ENCODE assay signal across 8 cellular contexts in genomic region chr9:120875954-120876841, GRCh38. TPM values are rescaled to one million over a fixed set of nuclear protein-coding genes. Genes with fewer than 3 reads are reported as not detected.
DNase-seq lines count a peak whose midpoint lies in the region; ATAC-seq and TF ChIP-seq lines count a peak whose summit lies in the region.

No MANE protein-coding gene starts in this region.

- H3K36me3 Mint-ChIP-seq in activated T-helper 2 cell treated with anti-CD3 and anti-CD28 coated beads, Interferon-gamma antibody, Interleukin-2, Interleukin-4, amounts not matched to agents 10 μg/mL and 5 μg/mL and 100 μg/mL, durations not matched to agents 14 hours and 24 hours and 36 hours (ENCODE audit: low read depth): peaks cover 62% of the 10 kb centered on the region

- H3K27ac ChIP-seq in neural cell (ENCODE audit: low read length): no peak overlapping the region

- TF ChIP-seq EP300 in Ishikawa (IDR thresholded peaks at IDR 0.05; ENCODE audit: borderline replicate concordance): no peak
- TF ChIP-seq EP300 in neural cell (conservative IDR thresholded peaks at IDR 0.05; ENCODE audit: poor library complexity, severe bottlenecking): no peak

- H4K20me1 ChIP-seq in neural cell (ENCODE audit: insufficient read depth): no peaks in the 10 kb centered on the region

- no peaks in the 10 kb centered on the region for H3K79me2 ChIP-seq in neural cell (replicated peaks; ENCODE audit: insufficient read depth, low read length)

- no peaks in the 10 kb centered on the region for H3K36me3 ChIP-seq in neural cell (ENCODE audit: insufficient read depth, low read length)

- H3K4me3 ChIP-seq in fibroblast of the aortic adventitia (ENCODE audit: low read depth, low read length) (peak overlapping the region; percentile 77), neural cell (ENCODE audit: low read length) (peak overlapping the region; percentile 62)

- TF ChIP-seq CTCF in fibroblast of the aortic adventitia (IDR thresholded peaks at IDR 0.05; ENCODE audit: insufficient read depth, low read length): no peak
- TF ChIP-seq CTCF in neural cell (IDR thresholded peaks at IDR 0.05; ENCODE audit: poor library complexity, severe bottlenecking): no peak

- H3K27me3 ChIP-seq in neural cell (ENCODE audit: insufficient read depth, low read depth, low read length): peaks cover 10% of the 10 kb centered on the region

- H3K9me3 ChIP-seq in neural cell (ENCODE audit: low read length): no peaks in the 10 kb centered on the region

- peak overlapping the region; percentile 36 for H3K9ac ChIP-seq in neural cell (ENCODE audit: low read length)

- no peaks in the 10 kb centered on the region for H3K27me3 Mint-ChIP-seq in activated T-helper 2 cell treated with anti-CD3 and anti-CD28 coated beads, Interferon-gamma antibody, Interleukin-2, Interleukin-4, amounts not matched to agents 10 μg/mL and 5 μg/mL and 100 μg/mL, durations not matched to agents 14 hours and 24 hours and 36 hours (ENCODE audit: low read depth)
- no peaks in the 10 kb centered on the region for H3K27me3 Mint-ChIP-seq in stimulated activated naive CD8-positive, alpha-beta T cell treated with anti-CD3 and anti-CD28 coated beads, Interleukin-15, amount 100 ng/mL, for 72 hours

- DNase-seq in DMS79 (lab: John Stamatoyannopoulos, UW) (peak; percentile 78), RPMI7951 (ENCODE audit: low read depth) (peak; percentile 95), fibroblast of the aortic adventitia (ENCODE audit: low read depth) (peak; percentile 80)
- DNase-seq in activated T-helper 2 cell treated with anti-CD3 and anti-CD28 coated beads, Interferon-gamma antibody, Interleukin-2, Interleukin-4, amounts not matched to agents 10 μg/mL and 5 μg/mL and 100 μg/mL, durations not matched to agents 14 hours and 24 hours and 36 hours (ENCODE audit: low spot score): peak; percentile 90
- peak; percentile 89 to 96 for DNase-seq in stimulated activated naive CD8-positive, alpha-beta T cell treated with anti-CD3 and anti-CD28 coated beads, Interleukin-15, amount 100 ng/mL, for 72 hours

- peaks cover 4% of the 10 kb centered on the region for H3F3A ChIP-seq in neural cell (ENCODE audit: insufficient read depth, low read length, poor library complexity, severe bottlenecking)

- no peaks in the 10 kb centered on the region for H3K9me3 Mint-ChIP-seq in activated T-helper 2 cell treated with anti-CD3 and anti-CD28 coated beads, Interferon-gamma antibody, Interleukin-2, Interleukin-4, amounts not matched to agents 10 μg/mL and 5 μg/mL and 100 μg/mL, durations not matched to agents 14 hours and 24 hours and 36 hours
- no peaks in the 10 kb centered on the region for H3K9me3 Mint-ChIP-seq in stimulated activated naive CD8-positive, alpha-beta T cell treated with anti-CD3 and anti-CD28 coated beads, Interleukin-15, amount 100 ng/mL, for 72 hours

- H3K9me2 ChIP-seq in neural cell (ENCODE audit: insufficient read depth, low read length): no peaks in the 10 kb centered on the region

- peaks cover 72% of the 10 kb centered on the region for H3K4me1 Mint-ChIP-seq in activated T-helper 2 cell treated with anti-CD3 and anti-CD28 coated beads, Interferon-gamma antibody, Interleukin-2, Interleukin-4, amounts not matched to agents 10 μg/mL and 5 μg/mL and 100 μg/mL, durations not matched to agents 14 hours and 24 hours and 36 hours (ENCODE audit: low read depth)
- peaks cover 85% of the 10 kb centered on the region for H3K4me1 Mint-ChIP-seq in stimulated activated naive CD8-positive, alpha-beta T cell treated with anti-CD3 and anti-CD28 coated beads, Interleukin-15, amount 100 ng/mL, for 72 hours

- H3K4me3 Mint-ChIP-seq in activated T-helper 2 cell treated with anti-CD3 and anti-CD28 coated beads, Interferon-gamma antibody, Interleukin-2, Interleukin-4, amounts not matched to agents 10 μg/mL and 5 μg/mL and 100 μg/mL, durations not matched to agents 14 hours and 24 hours and 36 hours (ENCODE audit: low read depth): peak overlapping the region; percentile 87
- H3K4me3 Mint-ChIP-seq in stimulated activated naive CD8-positive, alpha-beta T cell treated with anti-CD3 and anti-CD28 coated beads, Interleukin-15, amount 100 ng/mL, for 72 hours: peak overlapping the region; percentile 85 to 88

- no peak overlapping the region for H2AFZ ChIP-seq in neural cell (ENCODE audit: low read depth, low read length)

- intact Hi-C loops in activated T-helper 2 cell treated with anti-CD3 and anti-CD28 coated beads, Interferon-gamma antibody, Interleukin-2, Interleukin-4, amounts not matched to agents 10 μg/mL and 5 μg/mL and 100 μg/mL, durations not matched to agents 14 hours and 24 hours and 36 hours (cut with micrococcal nuclease): loop anchor here (1.0 to 2.0 kb wide), 4 partner anchors 8 to 51 kb away; partner anchors contain the start of gene PSMD5

- peak overlapping the region; percentile 93 for H3K27ac Mint-ChIP-seq in activated T-helper 2 cell treated with anti-CD3 and anti-CD28 coated beads, Interferon-gamma antibody, Interleukin-2, Interleukin-4, amounts not matched to agents 10 μg/mL and 5 μg/mL and 100 μg/mL, durations not matched to agents 14 hours and 24 hours and 36 hours
- peak overlapping the region; percentile 91 to 97 for H3K27ac Mint-ChIP-seq in stimulated activated naive CD8-positive, alpha-beta T cell treated with anti-CD3 and anti-CD28 coated beads, Interleukin-15, amount 100 ng/mL, for 72 hours

- H3K4me2 ChIP-seq in neural cell (ENCODE audit: low read length): no peak overlapping the region

- TF ChIP-seq RAD21 in Ishikawa (IDR thresholded peaks at IDR 0.05; ENCODE audit: low read depth): no peak
- TF ChIP-seq RAD21 in neural cell (conservative IDR thresholded peaks at IDR 0.05): no peak

- peak; percentile 62 for ATAC-seq in GM21619 (IDR thresholded peaks at IDR 0.05; ENCODE audit: unreplicated experiment)
- peak; percentile 74 for ATAC-seq in stimulated activated naive CD8-positive, alpha-beta T cell treated with anti-CD3 and anti-CD28 coated beads, Interleukin-15, amount 100 ng/mL, for 72 hours

TF ChIP-seq in Ishikawa, 13 proteins besides CTCF, POLR2A, EP300 and RAD21 (continues in another document):
- TF ChIP-seq YY1 (IDR thresholded peaks at IDR 0.05; ENCODE audit: low read depth) (no peak), CREB1 (IDR thresholded peaks at IDR 0.05; ENCODE audit: low read depth) (0 out of 2 replicates have a peak, but pooled peaks have one; percentile 1), NFIC (IDR thresholded peaks at IDR 0.05) (no peak), USF1 (IDR thresholded peaks at IDR 0.05) (no peak), FOXM1 (IDR thresholded peaks at IDR 0.05; ENCODE audit: borderline replicate concordance, low read depth) (peak; percentile 96), TAF1 (IDR thresholded peaks at IDR 0.05; ENCODE audit: low read depth) (0 out of 2 replicates have a peak, but pooled peaks have one; percentile 6)

TF ChIP-seq in neural cell, 6 proteins besides CTCF, POLR2A, EP300 and RAD21 (continues in another document):
- TF ChIP-seq EZH2 (IDR thresholded peaks at IDR 0.05; ENCODE audit: borderline replicate concordance, insufficient read depth, low read length, poor library complexity, severe bottlenecking) (no peak), TAF1 (IDR thresholded peaks at IDR 0.05; ENCODE audit: low read depth) (no peak), SMC3 (conservative IDR thresholded peaks at IDR 0.05; ENCODE audit: poor library complexity) (no peak), POLR2AphosphoS5 (IDR thresholded peaks at IDR 0.05) (no peak), REST (IDR thresholded peaks at IDR 0.05; ENCODE audit: borderline replicate concordance) (no peak)

RNA-seq across cellular contexts. Expression of gene PHF19, which starts 0.8 kb away (rescaled TPM):
- total RNA-seq in RPMI7951 (2014; rRNA removed; shearing (Covaris generic)): 73.2 and 73.4 TPM in 2 replicates
- total RNA-seq in activated T-helper 2 cell treated with anti-CD3 and anti-CD28 coated beads, Interferon-gamma antibody, Interleukin-2, Interleukin-4, amounts not matched to agents 10 μg/mL and 5 μg/mL and 100 μg/mL, durations not matched to agents 14 hours and 24 hours and 36 hours: 167 and 170 TPM in 2 replicates
- total RNA-seq in fibroblast of the aortic adventitia (ENCODE audit: low replicate concordance): 10.2 and 55.7 TPM in 2 replicates
- 3.0 and 4.9 TPM in 2 replicates for polyA plus RNA-seq in neural cell
- 1.9 and 4.6 TPM in 2 replicates for polyA minus RNA-seq in neural cell

RNA-seq across cellular contexts. Expression of gene PSMD5, which starts 33.5 kb away (rescaled TPM):
- total RNA-seq in RPMI7951 (2014; rRNA removed; shearing (Covaris generic)): 33.6 and 35.3 TPM in 2 replicates
- 61.8 and 67.9 TPM in 2 replicates for total RNA-seq in activated T-helper 2 cell treated with anti-CD3 and anti-CD28 coated beads, Interferon-gamma antibody, Interleukin-2, Interleukin-4, amounts not matched to agents 10 μg/mL and 5 μg/mL and 100 μg/mL, durations not matched to agents 14 hours and 24 hours and 36 hours
- total RNA-seq in fibroblast of the aortic adventitia (ENCODE audit: low replicate concordance): 16.6 and 49.4 TPM in 2 replicates
- polyA plus RNA-seq in neural cell: 11.1 and 11.7 TPM in 2 replicates
- 15.3 and 16.7 TPM in 2 replicates for polyA minus RNA-seq in neural cell

RNA-seq across cellular contexts. Expression of gene TRAF1, which starts 50.4 kb away (rescaled TPM):
- 3.1 and 3.4 TPM in 2 replicates for total RNA-seq in RPMI7951 (2014; rRNA removed; shearing (Covaris generic))
- 164 TPM in 2 replicates for total RNA-seq in activated T-helper 2 cell treated with anti-CD3 and anti-CD28 coated beads, Interferon-gamma antibody, Interleukin-2, Interleukin-4, amounts not matched to agents 10 μg/mL and 5 μg/mL and 100 μg/mL, durations not matched to agents 14 hours and 24 hours and 36 hours
- 1.8 and 8.5 TPM in 2 replicates for total RNA-seq in fibroblast of the aortic adventitia (ENCODE audit: low replicate concordance)
- 0.42 and 0.89 TPM in 2 replicates for polyA plus RNA-seq in neural cell
- polyA minus RNA-seq in neural cell: 0.35 and 0.49 TPM in 2 replicates

Comparison
In these comparisons a context has a peak if more than half of its experiments do, and no peak if none do; other contexts are left out.
1. RNA of gene TRAF1, which starts 50.4 kb away (total RNA-seq): 164 TPM in activated T-helper 2 cell treated with anti-CD3 and anti-CD28 coated beads, Interferon-gamma antibody, Interleukin-2, Interleukin-4, amounts not matched to agents 10 μg/mL and 5 μg/mL and 100 μg/mL, durations not matched to agents 14 hours and 24 hours and 36 hours; 1.8 to 8.5 TPM in fibroblast of the aortic adventitia and 3.1 to 3.4 TPM in RPMI7951; every median in the first group is over 10 times any median in the second.
2. Peak in every context shown above with its lines, with median percentiles within 50 percentile points of each other: DNase-seq.